Comparison of ENCODE assay signal across 18 cellular contexts in genomic region chr7:156752371-156753297, GRCh38.
DNase-seq lines count a peak whose midpoint lies in the region; ATAC-seq, FAIRE-seq and TF ChIP-seq lines count a peak whose summit lies in the region.
"Had no signal": no experiment of that assay in that cellular context is flagged by ENCODE, and none has a peak within 500 bp of the region (broad histone marks: within the 10 kb centered on the region; RNA-seq: fewer than 3 reads in every experiment).

No MANE protein-coding gene starts in this region.

- H3K9me3 Mint-ChIP-seq in nephron progenitor cell, result no peaks in the 10 kb centered on the region
- H3K9me3 Mint-ChIP-seq: IgD-negative memory B cell, neural crest cell had no signal

- H3K4me3 Mint-ChIP-seq in nephron progenitor cell, result no peak overlapping the region
- H3K4me3 Mint-ChIP-seq: IgD-negative memory B cell, neural crest cell had no signal

- DNase-seq in GM12891 (ENCODE audit: insufficient read length, low spot score) (no peak), MV-4-11 (lab: John Stamatoyannopoulos, UW) (peak; percentile 8), choroid plexus epithelial cell (ENCODE audit: low read depth) (peak; percentile 74), nephron progenitor cell (peak; percentile 30), inferior parietal cortex (ENCODE audit: extremely low spot score) (no peak), NCI-H187 treated with DMSO at 0.1 percent for 48 hours (lab: John Stamatoyannopoulos, UW) (no peak), UCSD-AML1 (lab: John Stamatoyannopoulos, UW; ENCODE audit: unreplicated experiment) (no peak)
- DNase-seq: activated CD4-positive, alpha-beta T cell treated with anti-CD3 and anti-CD28 coated beads, Interleukin-2, amount 50 U/mL, for 4 hours; amygdala; DMS153; esophagus squamous epithelium; stimulated activated naive CD4-positive, alpha-beta T cell had no signal

- peaks cover 5% of the 10 kb centered on the region for H3K36me3 Mint-ChIP-seq in nephron progenitor cell (ENCODE audit: low read depth)

- H3K27ac Mint-ChIP-seq in nephron progenitor cell, result no peak overlapping the region
- H3K27ac Mint-ChIP-seq: IgD-negative memory B cell had no signal

- TF ChIP-seq POLR2A in GM12891 (IDR thresholded peaks at IDR 0.05; ENCODE audit: low read depth, low read length), result no peak
- no peak for TF ChIP-seq POLR2A in GM18505 (IDR thresholded peaks at IDR 0.05; ENCODE audit: borderline replicate concordance, extremely low read depth, insufficient read depth, insufficient read length)

- TF ChIP-seq CTCF in choroid plexus epithelial cell (conservative IDR thresholded peaks at IDR 0.05; ENCODE audit: low read depth, low read length) (no peak), nephron progenitor cell (IDR thresholded peaks at IDR 0.05) (no peak)

- FAIRE-seq in GM12891 (lab: Jason Lieb, UNC), result no peak
- FAIRE-seq: H54, TTC549 had no signal

- no peak overlapping the region for H3K4me3 ChIP-seq in choroid plexus epithelial cell (ENCODE audit: low read depth, low read length)
- H3K4me3 ChIP-seq: esophagus squamous epithelium, skin epidermis had no signal

- ATAC-seq in GM18505 (IDR thresholded peaks at IDR 0.05; ENCODE audit: unreplicated experiment), result no peak

- no peaks in the 10 kb centered on the region for H3K4me1 Mint-ChIP-seq in nephron progenitor cell
- H3K4me1 Mint-ChIP-seq: neural crest cell had no signal

- no peaks in the 10 kb centered on the region for H3K27me3 Mint-ChIP-seq in nephron progenitor cell (ENCODE audit: low read depth, poor library complexity)
- H3K27me3 Mint-ChIP-seq: IgD-negative memory B cell had no signal

TF ChIP-seq in GM12891, 5 proteins besides CTCF, POLR2A, EP300 and RAD21:
- TF ChIP-seq TAF1 (IDR thresholded peaks at IDR 0.05; ENCODE audit: low read depth, low read length) (no peak), PAX5 (IDR thresholded peaks at IDR 0.05; ENCODE audit: insufficient read depth, low read length, severe bottlenecking) (no peak), POLR2AphosphoS5 (IDR thresholded peaks at IDR 0.05; ENCODE audit: low read depth, low read length) (no peak), POU2F2 (IDR thresholded peaks at IDR 0.05; ENCODE audit: low read depth, low read length) (no peak), SPI1 (IDR thresholded peaks at IDR 0.05; ENCODE audit: low read depth, low read length) (peak; percentile 65)

Comparison
In these comparisons a context has a peak if more than half of its experiments do, and no peak if none do; other contexts are left out.
1. DNase-seq: peak in MV-4-11 (single experiment), choroid plexus epithelial cell (single experiment) and nephron progenitor cell (single experiment); none in GM12891 (single experiment), inferior parietal cortex (single experiment), NCI-H187 treated with DMSO at 0.1 percent for 48 hours (single experiment) and UCSD-AML1 (single experiment).